ENCODE assay signal across 15 cellular contexts in genomic region chr2:36404312-36404711, GRCh38. TPM values are rescaled to one million over a fixed set of nuclear protein-coding genes. Genes with fewer than 3 reads are reported as not detected.
A peak's percentile ranks its signal among the peaks of the same experiment; 100 is the strongest.
DNase-seq lines count a peak whose midpoint lies in the region; FAIRE-seq and TF ChIP-seq lines count a peak whose summit lies in the region.
"Had no signal": no experiment of that assay in that cellular context is flagged by ENCODE, and none has a peak within 500 bp of the region (broad histone marks: within the 10 kb centered on the region; RNA-seq: fewer than 3 reads in every experiment).

No MANE protein-coding gene starts in this region.

- no TSS peak for BruUV-seq in OCI-LY7 (replicated peaks; lab: Mats Ljungman, UMichigan)

- no peaks in the 10 kb centered on the region for H3K9me2 ChIP-seq in OCI-LY7 (ENCODE audit: insufficient read depth, low read length)

- DNase-seq in Daoy (ENCODE audit: low read depth) (peak; percentile 73), H54 (ENCODE audit: insufficient read length, low spot score) (no peak), OCI-LY7 (ENCODE audit: low spot score) (peak; percentile 11), iris pigment epithelial cell (ENCODE audit: low read depth) (peak; percentile 68), HK-2 (ENCODE audit: unreplicated experiment) (no peak), GDM1 (lab: John Stamatoyannopoulos, UW) (no peak), SKM-1 treated with dmso at 0.1 percent for 144 hours (lab: John Stamatoyannopoulos, UW; ENCODE audit: unreplicated experiment) (no peak), NK-92 (lab: John Stamatoyannopoulos, UW; ENCODE audit: unreplicated experiment) (no peak)
- DNase-seq: activated CD8-positive, alpha-beta memory T cell treated with anti-CD3 and anti-CD28 coated beads, Interleukin-2, amount 50 U/mL, for 48 hours; Karpas-422; NCI-H345; right cardiac atrium had no signal

- H3K4me2 ChIP-seq in OCI-LY7 (ENCODE audit: low read length): peak overlapping the region; percentile 81

- H4K20me1 ChIP-seq in OCI-LY7 (ENCODE audit: insufficient read depth, low read length): no peaks in the 10 kb centered on the region

- H3K4me3 ChIP-seq in OCI-LY7 (ENCODE audit: low read depth, low read length, poor library complexity, severe bottlenecking): peak overlapping the region; percentile 62
- H3K4me3 ChIP-seq: cardiac muscle cell, gastroesophageal sphincter had no signal

- no peaks in the 10 kb centered on the region for H3K36me3 ChIP-seq in OCI-LY7 (ENCODE audit: insufficient read depth, low read length)
- H3K36me3 ChIP-seq: cardiac muscle cell, gastroesophageal sphincter had no signal

- POLR2A ChIA-PET in OCI-LY7 (lab: Charles Lee): interaction anchor here (1.4 to 1.5 kb wide), 2 partner anchors 18 to 51 kb away, joined by 3 to 4 read pairs; no protein-coding TSS in a partner anchor

- H3K27ac ChIP-seq in OCI-LY7 (ENCODE audit: low read depth, low read length, poor library complexity, severe bottlenecking): peak overlapping the region; percentile 51
- H3K27ac ChIP-seq: C4-2B, cardiac muscle cell had no signal

- CTCF ChIA-PET in OCI-LY7 (lab: Charles Lee; ENCODE audit: unreplicated experiment): no interaction called here

- H3K79me2 ChIP-seq in OCI-LY7 (ENCODE audit: insufficient read depth, low read depth, low read length): peaks cover 7% of the 10 kb centered on the region; the same call in 1 of the 2 replicates

- TF ChIP-seq POLR2A in H54 (IDR thresholded peaks at IDR 0.05; ENCODE audit: low read depth, low read length): no peak

- TF ChIP-seq CTCF in OCI-LY7 (conservative IDR thresholded peaks at IDR 0.05; ENCODE audit: low read length): no peak

- H3K4me1 ChIP-seq in OCI-LY7 (ENCODE audit: insufficient read depth, low read length, poor library complexity, severe bottlenecking): peaks cover 37% of the 10 kb centered on the region

- peak; percentile 78 for FAIRE-seq in H54 (lab: Jason Lieb, UNC)

- intact Hi-C loops in OCI-LY7 (cut with micrococcal nuclease; ENCODE audit: unreplicated experiment): loop anchor here (2.0 kb wide), 1 partner anchor 48 kb away; no protein-coding TSS in a partner anchor

- H3K9me3 ChIP-seq in OCI-LY7 (ENCODE audit: low read length): no peaks in the 10 kb centered on the region
- H3K9me3 ChIP-seq: gastroesophageal sphincter had no signal

- peak overlapping the region; percentile 49; the same call in 1 of the 2 replicates for H2AFZ ChIP-seq in OCI-LY7 (ENCODE audit: low read length)

RNA-seq across cellular contexts. Expression of gene CRIM1, which starts 48.7 kb away (rescaled TPM):
- total RNA-seq in Daoy (2014; rRNA removed; shearing (Covaris generic)): 81.5 and 95.4 TPM in 2 replicates
- total RNA-seq in OCI-LY7 (2014; rRNA removed; shearing (Covaris generic)): 24.5 and 37.0 TPM in 2 replicates
- total RNA-seq in OCI-LY7 (2022): 43.6 and 47.4 TPM in 2 replicates

Comparison
In these comparisons a context has a peak if more than half of its experiments do, and no peak if none do; other contexts are left out.
1. DNase-seq: peak in Daoy (single experiment), OCI-LY7 (single experiment) and iris pigment epithelial cell (single experiment); none in H54 (single experiment), HK-2 (single experiment), GDM1 (single experiment), SKM-1 treated with dmso at 0.1 percent for 144 hours (single experiment) and NK-92 (single experiment).